In genomic region chr1:50873458-50874187, GRCh38 we compare ENCODE assay signal across 1 cellular context.
TF ChIP-seq lines count a peak whose summit lies in the region.

No MANE protein-coding gene starts in this region.

TF ChIP-seq in HepG2, 621 proteins besides CTCF, POLR2A, EP300 and RAD21 (continued from another document):
- no peak for TF ChIP-seq HMG20A (CRISPR knock-in tag; IDR thresholded peaks at IDR 0.05; ENCODE audit: borderline replicate concordance)
- TF ChIP-seq GABPA (IDR thresholded peaks at IDR 0.05; ENCODE audit: low read depth, low read length): no peak
- TF ChIP-seq GABPA (CRISPR knock-in tag; IDR thresholded peaks at IDR 0.05; ENCODE audit: low read depth): no peak
- TF ChIP-seq XRCC5 (optimal IDR thresholded peaks at IDR 0.05; ENCODE audit: low read length): peak; percentile 42
- peak; percentile 48; the same call in 1 of the 2 replicates for TF ChIP-seq ZMYM4 (CRISPR knock-in tag; IDR thresholded peaks at IDR 0.05)
